ENCODE assay signal across 13 cellular contexts in genomic region chr2:213147550-213147949, GRCh38. TPM values are rescaled to one million over a fixed set of nuclear protein-coding genes. Genes with fewer than 3 reads are reported as not detected.
A peak's percentile ranks its signal among the peaks of the same experiment; 100 is the strongest.
DNase-seq lines count a peak whose midpoint lies in the region; ATAC-seq, FAIRE-seq and TF ChIP-seq lines count a peak whose summit lies in the region.
"Had no signal": no experiment of that assay in that cellular context is flagged by ENCODE, and none has a peak within 500 bp of the region (broad histone marks: within the 10 kb centered on the region; RNA-seq: fewer than 3 reads in every experiment).

No MANE protein-coding gene starts in this region.

- H3K36me3 ChIP-seq in naive thymus-derived CD4-positive, alpha-beta T cell (ENCODE audit: control insufficient read depth in 2 of 3, insufficient read depth in 3 of 3, low read length in 3 of 3): peaks cover 0 to 4% (median 0%) of the 10 kb centered on the region in 3 experiments
- no peaks in the 10 kb centered on the region for H3K36me3 ChIP-seq in mucosa of descending colon (ENCODE audit: low read depth)
- H3K36me3 ChIP-seq: thyroid gland had no signal

- no peak for TF ChIP-seq POLR2A in GM12892 (IDR thresholded peaks at IDR 0.05; ENCODE audit: low read depth, low read length)

- POLR2A ChIA-PET in T-cell (lab: Charles Lee): interaction anchor here in 1 of 2 donors (0.6 kb wide), 2 partner anchors 12 to 250 kb away, joined by 3 read pairs; no protein-coding TSS in a partner anchor
- POLR2A ChIA-PET in naive thymus-derived CD4-positive, alpha-beta T cell (lab: Charles Lee): interaction anchor here (0.6 kb wide), 1 partner anchor 28 kb away, joined by 3 read pairs; no protein-coding TSS in a partner anchor
- POLR2A ChIA-PET in HEK293T (lab: Yijun Ruan, JAX): no interaction called here

- TF ChIP-seq CTCF in mucosa of descending colon (IDR thresholded peaks at IDR 0.05): no peak

- peaks cover 29 to 45% (median 34%) of the 10 kb centered on the region in 3 donors for H3K4me1 Mint-ChIP-seq in T-cell
- H3K4me1 Mint-ChIP-seq in naive thymus-derived CD4-positive, alpha-beta T cell: peaks cover 5 to 51% (median 29%) of the 10 kb centered on the region in 7 donors

- DNase-seq in GM12892 (ENCODE audit: insufficient read length): no peak
- DNase-seq in T-cell: peak in 3 of 34 experiments; percentile 8 to 25 (median 12)
- DNase-seq in naive thymus-derived CD4-positive, alpha-beta T cell: no peak
- no peak for DNase-seq in mucosa of descending colon
- DNase-seq in NCI-H524 (lab: John Stamatoyannopoulos, UW): no peak
- no peak for DNase-seq in HEK293T (ENCODE audit: extremely low spot score)
- DNase-seq: left ventricle myocardium superior, NCI-H774, thyroid gland had no signal

- H3K27me3 Mint-ChIP-seq in T-cell: peaks cover 0 to 21% of the 10 kb centered on the region in 2 donors
- peaks cover 19 to 56% (median 28%) of the 10 kb centered on the region in 5 donors for H3K27me3 Mint-ChIP-seq in naive thymus-derived CD4-positive, alpha-beta T cell

- FAIRE-seq in GM12892 (lab: Jason Lieb, UNC): peak; percentile 87

- peak; percentile 20 for ATAC-seq in HG02678 (IDR thresholded peaks at IDR 0.05; ENCODE audit: unreplicated experiment)
- no peak for ATAC-seq in T-cell (replicated peaks in 1 of 4)
- no peak for ATAC-seq in naive thymus-derived CD4-positive, alpha-beta T cell
- no peak for ATAC-seq in mucosa of descending colon
- ATAC-seq in HG03097 (IDR thresholded peaks at IDR 0.05; ENCODE audit: low FRiP score, unreplicated experiment): no peak
- ATAC-seq: foreskin keratinocyte, GM23338, left ventricle myocardium superior had no signal

- H3K36me3 Mint-ChIP-seq in T-cell: no peaks in the 10 kb centered on the region
- no peaks in the 10 kb centered on the region for H3K36me3 Mint-ChIP-seq in naive thymus-derived CD4-positive, alpha-beta T cell

- CTCF ChIA-PET in T-cell (lab: Charles Lee) (interaction anchor here (0.6 to 0.7 kb wide), 2 partner anchors 146 to 221 kb away, joined by 3 to 4 read pairs; no protein-coding TSS in a partner anchor), HEK293T (lab: Yijun Ruan, JAX) (no interaction called here)
- CTCF ChIA-PET in naive thymus-derived CD4-positive, alpha-beta T cell (lab: Charles Lee): interaction anchor here (0.6 kb wide), 1 partner anchor 20 kb away, joined by 3 read pairs; no protein-coding TSS in a partner anchor

- no peak overlapping the region for H3K4me3 ChIP-seq in naive thymus-derived CD4-positive, alpha-beta T cell (ENCODE audit: low read length)
- H3K4me3 ChIP-seq in mucosa of descending colon: no peak overlapping the region
- H3K4me3 ChIP-seq: GM23338, thyroid gland had no signal

- H3K27me3 ChIP-seq in naive thymus-derived CD4-positive, alpha-beta T cell (ENCODE audit: control insufficient read depth in 2 of 2, insufficient read depth in 2 of 2, low read length in 2 of 2): peaks cover 0 to 3% of the 10 kb centered on the region in 2 donors
- H3K27me3 ChIP-seq: foreskin keratinocyte, thyroid gland had no signal

- H3K9me3 ChIP-seq in naive thymus-derived CD4-positive, alpha-beta T cell (ENCODE audit: control insufficient read depth in 2 of 3, low read length in 3 of 3): no peaks in the 10 kb centered on the region
- H3K9me3 ChIP-seq in mucosa of descending colon: no peaks in the 10 kb centered on the region
- H3K9me3 ChIP-seq: thyroid gland had no signal

- H3K9me3 Mint-ChIP-seq in T-cell: no peaks in the 10 kb centered on the region
- H3K9me3 Mint-ChIP-seq in naive thymus-derived CD4-positive, alpha-beta T cell: no peaks in the 10 kb centered on the region
- H3K9me3 Mint-ChIP-seq: GM23338 had no signal

- peak overlapping the region; percentile 11 for H3K27ac ChIP-seq in naive thymus-derived CD4-positive, alpha-beta T cell (ENCODE audit: low read depth, low read length)
- H3K27ac ChIP-seq: foreskin keratinocyte, thyroid gland had no signal

- no peaks in the 10 kb centered on the region for H3K4me1 ChIP-seq in naive thymus-derived CD4-positive, alpha-beta T cell (ENCODE audit: control insufficient read depth in 2 of 2, insufficient read depth in 2 of 2, low read length in 2 of 2)
- H3K4me1 ChIP-seq in mucosa of descending colon (ENCODE audit: low read depth): peaks cover 5% of the 10 kb centered on the region

- intact Hi-C loops in naive thymus-derived CD4-positive, alpha-beta T cell (cut with micrococcal nuclease): no loop called here
- intact Hi-C loops in mucosa of descending colon (cut with DNase I, micrococcal nuclease): no loop called here

- H3K27ac Mint-ChIP-seq in T-cell: peak overlapping the region; percentile 1 to 78
- H3K27ac Mint-ChIP-seq in naive thymus-derived CD4-positive, alpha-beta T cell: peak overlapping the region in 3 of 9 donors; percentile 3 to 53 (median 10)
- H3K27ac Mint-ChIP-seq: GM23338 had no signal

- peak overlapping the region; percentile 21 to 91 (median 89) for H3K4me3 Mint-ChIP-seq in T-cell
- peak overlapping the region in 3 of 10 donors; percentile 19 to 86 (median 40) for H3K4me3 Mint-ChIP-seq in naive thymus-derived CD4-positive, alpha-beta T cell
- H3K4me3 Mint-ChIP-seq: GM23338 had no signal

TF ChIP-seq in HEK293T, 16 proteins besides CTCF, POLR2A, EP300 and RAD21:
- TF ChIP-seq L3MBTL2 (conservative IDR thresholded peaks at IDR 0.05) (no peak), SP1 (IDR thresholded peaks at IDR 0.05) (no peak), FOXM1 (IDR thresholded peaks at IDR 0.05; ENCODE audit: borderline replicate concordance) (no peak), FOXK2 (IDR thresholded peaks at IDR 0.05) (no peak), BHLHE40 (IDR thresholded peaks at IDR 0.05; ENCODE audit: borderline replicate concordance) (no peak), TARDBP (IDR thresholded peaks at IDR 0.05) (no peak), PKNOX1 (IDR thresholded peaks at IDR 0.05) (no peak), ARNT (IDR thresholded peaks at IDR 0.05) (no peak), LEF1 (IDR thresholded peaks at IDR 0.05; ENCODE audit: borderline replicate concordance) (no peak), NFRKB (IDR thresholded peaks at IDR 0.05) (no peak), ZNF384 (IDR thresholded peaks at IDR 0.05) (no peak), ELF4 (IDR thresholded peaks at IDR 0.05) (no peak)

RNA-seq across cellular contexts. Expression of gene IKZF2, which starts 3.9 kb away (rescaled TPM):
- 73.9 TPM for polyA plus RNA-seq in GM12892 (2012; ENCODE audit: missing spikeins)
- 10 to 100 TPM; 23.4 to 64.1 (median 31.0) TPM for total RNA-seq in T-cell
- 10 to 100 TPM in 1 of 5 experiments, 1 to 10 TPM in 4; 3.4 to 23.4 (median 7.3) TPM for total RNA-seq in naive thymus-derived CD4-positive, alpha-beta T cell
- 1 to 10 TPM in 1 of 2 donors, under 1 TPM in 1; 0.26 to 1.9 TPM for polyA plus RNA-seq in naive thymus-derived CD4-positive, alpha-beta T cell
- 10 to 100 TPM in 1 of 3 donors, 1 to 10 TPM in 2; 5.6 to 11.1 (median 8.6) TPM for total RNA-seq in mucosa of descending colon
